22 cellular contexts compared by ENCODE assay signal in genomic region chr1:95451054-95451453, GRCh38.
DNase-seq lines count a peak whose midpoint lies in the region; ATAC-seq, FAIRE-seq and TF ChIP-seq lines count a peak whose summit lies in the region.
"Had no signal": no experiment of that assay in that cellular context is flagged by ENCODE, and none has a peak within 500 bp of the region (broad histone marks: within the 10 kb centered on the region; RNA-seq: fewer than 3 reads in every experiment).

No MANE protein-coding gene starts in this region.

- no peak for FAIRE-seq in small intestine (lab: Jason Lieb, UNC)
- FAIRE-seq: endometrium had no signal

- H2AFZ ChIP-seq in GM23338 (no peak overlapping the region), PC-3 (ENCODE audit: low read length) (no peak overlapping the region)

- no peaks in the 10 kb centered on the region for H3K4me1 Mint-ChIP-seq in GM23338
- H3K4me1 Mint-ChIP-seq: activated CD4-positive, alpha-beta T cell treated with anti-CD3 and anti-CD28 coated beads for 36 hours; B cell; stimulated activated memory B cell treated with anti-CD40 and anti-IgM and Interleukin-4, amounts not matched to agents 10 μg/mL and 1 μg/mL and 100 μg/mL, for 72 hours had no signal

- H3K4me3 ChIP-seq in GM23338 (no peak overlapping the region), PC-3 (ENCODE audit: low read length) (no peak overlapping the region), colonic mucosa (no peak overlapping the region), small intestine (ENCODE audit: low read depth in 1 of 2, low read length in 2 of 2) (no peak overlapping the region)
- H3K4me3 ChIP-seq: left ventricle myocardium inferior, vagina had no signal

- 46 to 73% (median 68%) methylated on average over 3 of the region's 3 CpGs for WGBS in small intestine, 3 donors

- H4K20me1 ChIP-seq in GM23338 (replicated peaks; ENCODE audit: insufficient read depth) (no peaks in the 10 kb centered on the region), PC-3 (ENCODE audit: low read length) (no peaks in the 10 kb centered on the region)

- BruUV-seq in PC-3 (replicated peaks; lab: Mats Ljungman, UMichigan): no TSS peak

- no peak overlapping the region for H3K9ac ChIP-seq in PC-3 (ENCODE audit: low read length)
- H3K9ac ChIP-seq in colonic mucosa (ENCODE audit: low read depth in 2 of 2, low read length in 2 of 2): no peak overlapping the region

- H3K9me2 ChIP-seq in GM23338 (ENCODE audit: insufficient read depth) (peaks cover 14% of the 10 kb centered on the region), PC-3 (replicated peaks; ENCODE audit: low read length) (no peaks in the 10 kb centered on the region)

- no peaks in the 10 kb centered on the region for H3F3A ChIP-seq in GM23338 (replicated peaks; ENCODE audit: low read depth)
- no peaks in the 10 kb centered on the region for H3F3A ChIP-seq in PC-3 (ENCODE audit: low read length, unreplicated experiment)

- H3K27ac ChIP-seq in GM23338 (ENCODE audit: low read depth) (no peak overlapping the region), PC-3 (ENCODE audit: low read length) (no peak overlapping the region), colonic mucosa (no peak overlapping the region), small intestine (ENCODE audit: low read depth in 1 of 2, low read length in 1 of 2) (no peak overlapping the region)
- H3K27ac ChIP-seq: left ventricle myocardium inferior, vagina had no signal

- POLR2A ChIA-PET in PC-3 (lab: Charles Lee; ENCODE audit: unreplicated experiment): no interaction called here

- no peak overlapping the region for H3K27ac Mint-ChIP-seq in GM23338
- H3K27ac Mint-ChIP-seq: activated CD4-positive, alpha-beta T cell treated with anti-CD3 and anti-CD28 coated beads for 36 hours; activated naive CD4-positive, alpha-beta T cell treated with anti-CD3 and anti-CD28 coated beads, Interleukin-2, amount 50 U/mL, for 72 hours; B cell; nephron; stimulated activated memory B cell treated with anti-CD40 and anti-IgM and Interleukin-4, amounts not matched to agents 10 μg/mL and 1 μg/mL and 100 μg/mL, for 72 hours had no signal

- H3K27me3 ChIP-seq in GM23338 (ENCODE audit: insufficient read depth) (no peaks in the 10 kb centered on the region), PC-3 (ENCODE audit: low read length) (peaks cover 36% of the 10 kb centered on the region), colonic mucosa (no peaks in the 10 kb centered on the region), small intestine (ENCODE audit: control insufficient read depth in 2 of 2, insufficient read depth in 2 of 2, low read length in 2 of 2) (no peaks in the 10 kb centered on the region)
- H3K27me3 ChIP-seq: vagina had no signal

- CTCF ChIA-PET in PC-3 (lab: Charles Lee): no interaction called here

- H3K36me3 Mint-ChIP-seq in GM23338 (ENCODE audit: low read depth): peaks cover 11% of the 10 kb centered on the region
- H3K36me3 Mint-ChIP-seq: stimulated activated memory B cell treated with anti-CD40 and anti-IgM and Interleukin-4, amounts not matched to agents 10 μg/mL and 1 μg/mL and 100 μg/mL, for 72 hours had no signal

- peaks cover 2% of the 10 kb centered on the region for H3K27me3 Mint-ChIP-seq in GM23338 (ENCODE audit: insufficient read depth, low read depth, poor library complexity)
- H3K27me3 Mint-ChIP-seq: activated CD4-positive, alpha-beta T cell treated with anti-CD3 and anti-CD28 coated beads for 36 hours; B cell; stimulated activated memory B cell treated with anti-CD40 and anti-IgM and Interleukin-4, amounts not matched to agents 10 μg/mL and 1 μg/mL and 100 μg/mL, for 72 hours had no signal

- no peaks in the 10 kb centered on the region for H3K79me2 ChIP-seq in GM23338 (replicated peaks; ENCODE audit: insufficient read depth)
- no peaks in the 10 kb centered on the region for H3K79me2 ChIP-seq in PC-3 (ENCODE audit: low read length)

- peak; percentile 25 for DNase-seq in D341Med (ENCODE audit: low spot score)
- DNase-seq in GM23338 (ENCODE audit: low spot score): peak; percentile 64
- peak; percentile 51 for DNase-seq in PC-3
- DNase-seq in iPS DF 4.7 (ENCODE audit: extremely low read depth, low spot score): peak; percentile 36
- no peak for DNase-seq in nucleus accumbens (lab: John Stamatoyannopoulos, UW)
- DNase-seq in colonic mucosa: no peak
- DNase-seq in small intestine: no peak
- DNase-seq: activated CD4-positive, alpha-beta T cell treated with anti-CD3 and anti-CD28 coated beads for 36 hours; activated T-cell treated with anti-CD3 and anti-CD28 coated beads for 4 hours; GDM1; KG1; left ventricle myocardium inferior; NCI-H2029; stimulated activated CD4-positive, alpha-beta T cell treated with anti-CD3 and anti-CD28 coated beads, Interleukin-4, amount 100 ng/mL, for 4 hours had no signal

- H3K4me2 ChIP-seq in GM23338 (no peak overlapping the region), PC-3 (ENCODE audit: low read length) (no peak overlapping the region)

- intact Hi-C loops in PC-3 (cut with micrococcal nuclease) (no loop called here), colonic mucosa (cut with DNase I) (no loop called here)

- H3K9me3 ChIP-seq in PC-3 (ENCODE audit: low read length) (no peaks in the 10 kb centered on the region), colonic mucosa (no peaks in the 10 kb centered on the region), small intestine (ENCODE audit: control insufficient read depth, low read depth) (peaks cover 2% of the 10 kb centered on the region)
- H3K9me3 ChIP-seq: vagina had no signal

- no peak overlapping the region for H3K4me3 Mint-ChIP-seq in GM23338
- H3K4me3 Mint-ChIP-seq: activated CD4-positive, alpha-beta T cell treated with anti-CD3 and anti-CD28 coated beads for 36 hours; B cell; nephron; stimulated activated memory B cell treated with anti-CD40 and anti-IgM and Interleukin-4, amounts not matched to agents 10 μg/mL and 1 μg/mL and 100 μg/mL, for 72 hours had no signal

- TF ChIP-seq CTCF in GM23338 (conservative IDR thresholded peaks at IDR 0.05; ENCODE audit: low read depth in 2 of 2): peak; percentile 66 to 78
- TF ChIP-seq CTCF in PC-3 (conservative IDR thresholded peaks at IDR 0.05; ENCODE audit: low read depth, low read length): peak; percentile 61
- no peak for TF ChIP-seq CTCF in colonic mucosa (IDR thresholded peaks at IDR 0.05)

- H3K4me1 ChIP-seq in GM23338 (ENCODE audit: insufficient read depth) (no peaks in the 10 kb centered on the region), PC-3 (ENCODE audit: insufficient read depth, low read length) (no peaks in the 10 kb centered on the region), colonic mucosa (no peaks in the 10 kb centered on the region), small intestine (ENCODE audit: control insufficient read depth in 2 of 2, insufficient read depth in 1 of 2, low read depth in 1 of 2, low read length in 1 of 2) (no peaks in the 10 kb centered on the region)
- H3K4me1 ChIP-seq: left ventricle myocardium inferior, vagina had no signal

- peaks cover 12% of the 10 kb centered on the region for H3K9me3 Mint-ChIP-seq in GM23338

- no peaks in the 10 kb centered on the region for H3K36me3 ChIP-seq in GM23338 (ENCODE audit: insufficient read depth)
- H3K36me3 ChIP-seq in PC-3 (ENCODE audit: low read depth, low read length): no peaks in the 10 kb centered on the region
- no peaks in the 10 kb centered on the region for H3K36me3 ChIP-seq in colonic mucosa
- no peaks in the 10 kb centered on the region for H3K36me3 ChIP-seq in small intestine (ENCODE audit: control insufficient read depth in 2 of 2, insufficient read depth in 2 of 2, low read length in 2 of 2)
- H3K36me3 ChIP-seq: left ventricle myocardium inferior, vagina had no signal

- ATAC-seq in GM23338 (peak; percentile 59), PC-3 (no peak), HG03045 (IDR thresholded peaks at IDR 0.05; ENCODE audit: unreplicated experiment) (no peak)
- ATAC-seq: activated CD4-positive, alpha-beta T cell treated with anti-CD3 and anti-CD28 coated beads for 36 hours; activated naive CD4-positive, alpha-beta T cell treated with anti-CD3 and anti-CD28 coated beads, Interleukin-2, amount 50 U/mL, for 72 hours; sciatic nerve; stimulated activated memory B cell treated with anti-CD40 and anti-IgM and Interleukin-4, amounts not matched to agents 10 μg/mL and 1 μg/mL and 100 μg/mL, for 72 hours had no signal

Comparison
In these comparisons a context has a peak if more than half of its experiments do, and no peak if none do; other contexts are left out.
1. DNase-seq: peak in D341Med (single experiment), GM23338 (single experiment), PC-3 (single experiment) and iPS DF 4.7 (single experiment); none in nucleus accumbens (0 of 56), colonic mucosa (single experiment) and small intestine (single experiment).